14 cellular contexts compared by ENCODE assay signal in genomic region chr2:49248506-49248905, GRCh38.
DNase-seq lines count a peak whose midpoint lies in the region; ATAC-seq and TF ChIP-seq lines count a peak whose summit lies in the region.
"Had no signal": no experiment of that assay in that cellular context is flagged by ENCODE, and none has a peak within 500 bp of the region (broad histone marks: within the 10 kb centered on the region; RNA-seq: fewer than 3 reads in every experiment).

No MANE protein-coding gene starts in this region.

- no peak overlapping the region for H3K4me3 Mint-ChIP-seq in osteocyte (ENCODE audit: unreplicated experiment)
- no peak overlapping the region for H3K4me3 Mint-ChIP-seq in T-helper 2 cell treated with Interferon-gamma antibody and Interleukin-4, amounts not matched to agents 5 μg/mL and 100 μg/mL, for 36 hours
- H3K4me3 Mint-ChIP-seq: activated naive CD4-positive, alpha-beta T cell treated with anti-CD3 and anti-CD28 coated beads, Interleukin-2, amount 50 U/mL, for 24 hours; stimulated activated naive CD8-positive, alpha-beta T cell treated with anti-CD3 and anti-CD28 coated beads, Interleukin-15, Interleukin-2, amounts not matched to agents 100 ng/mL and 50 ng/mL, for 24 hours had no signal

- no peak for ATAC-seq in HG02623 (IDR thresholded peaks at IDR 0.05; ENCODE audit: unreplicated experiment)
- ATAC-seq in HG02642 (IDR thresholded peaks at IDR 0.05; ENCODE audit: poor library complexity, unreplicated experiment): no peak
- ATAC-seq: K562 had no signal

- no peak overlapping the region for H3K27ac ChIP-seq in RWPE1
- H3K27ac ChIP-seq: lower lobe of right lung, WERI-Rb-1 had no signal

- peaks cover 44% of the 10 kb centered on the region for H3K4me1 Mint-ChIP-seq in osteocyte (ENCODE audit: unreplicated experiment)
- H3K4me1 Mint-ChIP-seq in T-helper 2 cell treated with Interferon-gamma antibody and Interleukin-4, amounts not matched to agents 5 μg/mL and 100 μg/mL, for 36 hours (ENCODE audit: low read depth): no peaks in the 10 kb centered on the region
- H3K4me1 Mint-ChIP-seq: activated naive CD4-positive, alpha-beta T cell treated with anti-CD3 and anti-CD28 coated beads, Interleukin-2, amount 50 U/mL, for 24 hours had no signal

- no peak for TF ChIP-seq CTCF in RWPE1 (conservative IDR thresholded peaks at IDR 0.05; ENCODE audit: low read depth)
- no peak for TF ChIP-seq CTCF in fibroblast of mammary gland (conservative IDR thresholded peaks at IDR 0.05; ENCODE audit: control insufficient read depth, insufficient read depth, low read depth, low read length)
- no peak for TF ChIP-seq CTCF in osteocyte (IDR thresholded peaks at IDR 0.05)

- H3K36me3 Mint-ChIP-seq in osteocyte (ENCODE audit: unreplicated experiment): no peaks in the 10 kb centered on the region
- H3K36me3 Mint-ChIP-seq in T-helper 2 cell treated with Interferon-gamma antibody and Interleukin-4, amounts not matched to agents 5 μg/mL and 100 μg/mL, for 36 hours (ENCODE audit: low read depth): no peaks in the 10 kb centered on the region
- H3K36me3 Mint-ChIP-seq: activated naive CD4-positive, alpha-beta T cell treated with anti-CD3 and anti-CD28 coated beads, Interleukin-2, amount 50 U/mL, for 24 hours had no signal

- no peak overlapping the region for H3K4me3 ChIP-seq in fibroblast of mammary gland (ENCODE audit: control insufficient read depth, low read depth, low read length)
- H3K4me3 ChIP-seq: K562, lower lobe of right lung had no signal

- no peaks in the 10 kb centered on the region for H3K27me3 Mint-ChIP-seq in osteocyte (ENCODE audit: unreplicated experiment)
- H3K27me3 Mint-ChIP-seq in T-helper 2 cell treated with Interferon-gamma antibody and Interleukin-4, amounts not matched to agents 5 μg/mL and 100 μg/mL, for 36 hours (ENCODE audit: low read depth): no peaks in the 10 kb centered on the region
- H3K27me3 Mint-ChIP-seq: activated naive CD4-positive, alpha-beta T cell treated with anti-CD3 and anti-CD28 coated beads, Interleukin-2, amount 50 U/mL, for 24 hours; stimulated activated naive CD8-positive, alpha-beta T cell treated with anti-CD3 and anti-CD28 coated beads, Interleukin-15, Interleukin-2, amounts not matched to agents 100 ng/mL and 50 ng/mL, for 24 hours had no signal

- DNase-seq in GM04504 (ENCODE audit: low read depth): peak; percentile 90
- DNase-seq in RWPE1 (ENCODE audit: low spot score): peak; percentile 43
- peak; percentile 98 for DNase-seq in fibroblast of mammary gland (ENCODE audit: low read depth)
- peak; percentile 83 for DNase-seq in osteocyte (ENCODE audit: extremely low spot score, unreplicated experiment)
- no peak for DNase-seq in T-helper 2 cell treated with Interferon-gamma antibody and Interleukin-4, amounts not matched to agents 5 μg/mL and 100 μg/mL, for 36 hours (ENCODE audit: low spot score)
- DNase-seq in GM19238 (ENCODE audit: insufficient read length, low spot score): no peak
- DNase-seq: DND-41, lower lobe of right lung, WERI-Rb-1 had no signal

- CTCF ChIA-PET in RWPE1 (lab: Yijun Ruan, JAX): no interaction called here

- H3K27ac Mint-ChIP-seq in osteocyte (ENCODE audit: unreplicated experiment): peak overlapping the region; percentile 96
- H3K27ac Mint-ChIP-seq in T-helper 2 cell treated with Interferon-gamma antibody and Interleukin-4, amounts not matched to agents 5 μg/mL and 100 μg/mL, for 36 hours: no peak overlapping the region
- H3K27ac Mint-ChIP-seq: activated naive CD4-positive, alpha-beta T cell treated with anti-CD3 and anti-CD28 coated beads, Interleukin-2, amount 50 U/mL, for 24 hours; stimulated activated naive CD8-positive, alpha-beta T cell treated with anti-CD3 and anti-CD28 coated beads, Interleukin-15, Interleukin-2, amounts not matched to agents 100 ng/mL and 50 ng/mL, for 24 hours had no signal

- H3K9me3 Mint-ChIP-seq in osteocyte (ENCODE audit: unreplicated experiment): peaks cover 5% of the 10 kb centered on the region
- peaks cover 19% of the 10 kb centered on the region for H3K9me3 Mint-ChIP-seq in T-helper 2 cell treated with Interferon-gamma antibody and Interleukin-4, amounts not matched to agents 5 μg/mL and 100 μg/mL, for 36 hours
- H3K9me3 Mint-ChIP-seq: activated naive CD4-positive, alpha-beta T cell treated with anti-CD3 and anti-CD28 coated beads, Interleukin-2, amount 50 U/mL, for 24 hours had no signal

- POLR2A ChIA-PET in RWPE1 (lab: Yijun Ruan, JAX; ENCODE audit: low non-redundant PET): no interaction called here

Comparison
In these comparisons a context has a peak if more than half of its experiments do, and no peak if none do; other contexts are left out.
1. DNase-seq: peak in GM04504 (single experiment), RWPE1 (single experiment), fibroblast of mammary gland (single experiment) and osteocyte (single experiment); none in T-helper 2 cell treated with Interferon-gamma antibody and Interleukin-4, amounts not matched to agents 5 μg/mL and 100 μg/mL, for 36 hours (single experiment) and GM19238 (single experiment).